In genomic region chr1:21123287-21123961, GRCh38 we compare ENCODE assay signal across 1 cellular context.
TF ChIP-seq lines count a peak whose summit lies in the region.

No MANE protein-coding gene starts in this region.

TF ChIP-seq in WTC11, 78 proteins besides CTCF, POLR2A, EP300 and RAD21 (continued from another document):
- TF ChIP-seq ZNF512 (CRISPR knock-in tag; IDR thresholded peaks at IDR 0.05; ENCODE audit: borderline replicate concordance) (no peak), MLX (CRISPR knock-in tag; IDR thresholded peaks at IDR 0.05) (no peak), EMX1 (CRISPR knock-in tag; IDR thresholded peaks at IDR 0.05) (no peak), TEAD1 (CRISPR knock-in tag; IDR thresholded peaks at IDR 0.05) (no peak), TCF7 (CRISPR knock-in tag; IDR thresholded peaks at IDR 0.05; ENCODE audit: low read depth) (no peak), ATF2 (CRISPR knock-in tag; IDR thresholded peaks at IDR 0.05; ENCODE audit: borderline replicate concordance, low read depth) (no peak), ZNF121 (CRISPR knock-in tag; IDR thresholded peaks at IDR 0.05) (no peak), ATF1 (CRISPR knock-in tag; IDR thresholded peaks at IDR 0.05) (no peak)
